8 cellular contexts compared by ENCODE assay signal in genomic region chr9:3271157-3271556, GRCh38.
"Had no signal": no experiment of that assay in that cellular context is flagged by ENCODE, and none has a peak within 500 bp of the region (broad histone marks: within the 10 kb centered on the region; RNA-seq: fewer than 3 reads in every experiment).

No MANE protein-coding gene starts in this region.

- H3K27me3 Mint-ChIP-seq: IgD-negative memory B cell had no signal

- H3K4me3 ChIP-seq: GM23248 had no signal

- H2AFZ ChIP-seq: GM23248 had no signal

- H3K9ac ChIP-seq: GM23248 had no signal

- H3K9me3 Mint-ChIP-seq: H9 had no signal

- H3K27ac ChIP-seq: GM23248 had no signal

- FAIRE-seq: H1, H54, HTR-8/SVneo had no signal

- DNase-seq: GM23248, HCEC 1CT, KG1 had no signal

- H3K4me1 Mint-ChIP-seq: IgD-negative memory B cell had no signal

- H3K27ac Mint-ChIP-seq: IgD-negative memory B cell had no signal

- H3K4me3 Mint-ChIP-seq: H9, IgD-negative memory B cell had no signal
